In the genomic region with DNA sequence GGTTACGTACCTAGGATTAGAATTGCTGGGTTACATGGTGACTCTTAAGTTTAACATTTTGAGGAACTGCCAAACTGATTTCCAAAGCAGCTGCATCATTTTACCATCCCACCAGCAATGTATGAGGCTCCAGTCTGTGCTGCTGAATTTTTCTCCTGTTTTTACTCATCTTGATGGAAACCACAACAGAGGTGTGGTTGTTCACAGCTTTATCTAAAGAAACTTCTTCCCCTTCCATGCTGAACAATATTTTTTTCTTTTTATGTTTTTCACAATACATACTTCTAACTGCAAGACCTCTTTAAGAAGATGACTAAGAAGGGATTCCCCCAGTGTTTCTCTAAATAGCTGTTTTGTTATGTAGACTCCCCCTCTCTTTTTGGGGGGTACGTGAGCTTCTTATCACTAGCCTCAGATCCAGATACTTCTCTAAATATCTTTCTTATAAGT, we compare ENCODE assay signal across 9 cellular contexts. TPM values are rescaled to one million over a fixed set of nuclear protein-coding genes. Genes with fewer than 3 reads are reported as not detected.
DNase-seq lines count a peak whose midpoint lies in the region; ATAC-seq, FAIRE-seq and TF ChIP-seq lines count a peak whose summit lies in the region.
"Had no signal": no experiment of that assay in that cellular context is flagged by ENCODE, and none has a peak within 500 bp of the region (broad histone marks: within the 10 kb centered on the region; RNA-seq: fewer than 3 reads in every experiment).

No MANE protein-coding gene starts in this region.

- intact Hi-C loops in CD4-positive, alpha-beta T cell (cut with DNase I, micrococcal nuclease): loop anchor here in 1 of 2 experiments (10.0 kb wide), 2 partner anchors 59 to 179 kb away; no protein-coding TSS in a partner anchor

- no peak for FAIRE-seq in RCC 7860 (lab: Jason Lieb, UNC)
- FAIRE-seq: endometrium had no signal

- H3K4me1 Mint-ChIP-seq in CD4-positive, alpha-beta T cell (ENCODE audit: low read depth): peaks cover 42% of the 10 kb centered on the region

- no peak overlapping the region for H3K4me3 Mint-ChIP-seq in CD4-positive, alpha-beta T cell

- no peak for TF ChIP-seq CTCF in CD4-positive, alpha-beta T cell (IDR thresholded peaks at IDR 0.05)
- TF ChIP-seq CTCF in NB4 (IDR thresholded peaks at IDR 0.05; ENCODE audit: low read depth, low read length) (no peak), fibroblast of pulmonary artery (IDR thresholded peaks at IDR 0.05; ENCODE audit: low read length, missing control alignments) (no peak)

- POLR2A ChIA-PET in CD4-positive, alpha-beta T cell (lab: Charles Lee): no interaction called here

- peaks cover 53% of the 10 kb centered on the region for H3K36me3 Mint-ChIP-seq in CD4-positive, alpha-beta T cell (ENCODE audit: low read depth)

- no peaks in the 10 kb centered on the region for H3K9me3 Mint-ChIP-seq in CD4-positive, alpha-beta T cell

- no peaks in the 10 kb centered on the region for H3K27me3 ChIP-seq in CD4-positive, alpha-beta T cell (ENCODE audit: control insufficient read depth, insufficient read depth, low read length)

- H3K27ac ChIP-seq in CD4-positive, alpha-beta T cell (ENCODE audit: low read depth, low read length): no peak overlapping the region

- no peak for TF ChIP-seq POLR2A in NB4 (IDR thresholded peaks at IDR 0.05; ENCODE audit: extremely low read depth, insufficient read length)

- H3K4me3 ChIP-seq in NB4 (ENCODE audit: low read depth, low read length): no peak overlapping the region
- no peak overlapping the region for H3K4me3 ChIP-seq in fibroblast of pulmonary artery (replicated peaks; ENCODE audit: low read depth, low read length)

- H3K9me3 ChIP-seq in CD4-positive, alpha-beta T cell (ENCODE audit: control insufficient read depth, low read length): no peaks in the 10 kb centered on the region

- peak overlapping the region; percentile 19 for H3K27ac Mint-ChIP-seq in CD4-positive, alpha-beta T cell

- H3K27me3 Mint-ChIP-seq in CD4-positive, alpha-beta T cell: no peaks in the 10 kb centered on the region

- no peak for ATAC-seq in CD4-positive, alpha-beta T cell (ENCODE audit: poor library complexity)
- ATAC-seq in GM21360 (IDR thresholded peaks at IDR 0.05; ENCODE audit: unreplicated experiment) (peak; percentile 61), HG02678 (IDR thresholded peaks at IDR 0.05; ENCODE audit: unreplicated experiment) (no peak)

- CTCF ChIA-PET in CD4-positive, alpha-beta T cell (lab: Charles Lee): interaction anchor here (1.9 kb wide), 1 partner anchor 108 kb away, joined by 4 read pairs; no protein-coding TSS in a partner anchor

- DNase-seq in CD4-positive, alpha-beta T cell: no peak
- DNase-seq in NB4 (ENCODE audit: low read depth) (peak; percentile 54), fibroblast of pulmonary artery (ENCODE audit: low read depth) (peak; percentile 70), RCC 7860 (ENCODE audit: low spot score) (no peak), HT-29 (ENCODE audit: low spot score) (no peak)
- no peak for DNase-seq in stimulated activated CD4-positive, alpha-beta T cell treated with anti-CD3 and anti-CD28 coated beads, Interleukin-4, amount 100 ng/mL, for 4 hours

RNA-seq across cellular contexts. Expression of gene TCP11L1, which starts 24.0 kb away (rescaled TPM):
- 10 to 100 TPM in 1 of 2 experiments, 1 to 10 TPM in 1; 9.8 to 11.9 TPM for total RNA-seq in CD4-positive, alpha-beta T cell
- total RNA-seq in HT-29 (2014; rRNA removed; shearing (Covaris generic)): 5.2 and 6.6 TPM in 2 replicates

RNA-seq across cellular contexts. Expression of gene DEPDC7, which starts 47.7 kb away (rescaled TPM):
- total RNA-seq in CD4-positive, alpha-beta T cell: 1 to 10 TPM; 2.9 to 3.1 TPM
- total RNA-seq in HT-29 (2014; rRNA removed; shearing (Covaris generic)): 3.3 and 4.8 TPM in 2 replicates

Comparison
In these comparisons a context has a peak if more than half of its experiments do, and no peak if none do; other contexts are left out.
1. DNase-seq: peak in NB4 (single experiment) and fibroblast of pulmonary artery (single experiment); none in CD4-positive, alpha-beta T cell (0 of 10), RCC 7860 (single experiment), stimulated activated CD4-positive, alpha-beta T cell treated with anti-CD3 and anti-CD28 coated beads, Interleukin-4, amount 100 ng/mL, for 4 hours (0 of 2) and HT-29 (single experiment).